8 cellular contexts compared by ENCODE assay signal in genomic region chrX:54530358-54530900, GRCh38. TPM values are rescaled to one million over a fixed set of nuclear protein-coding genes. Genes with fewer than 3 reads are reported as not detected.
DNase-seq lines count a peak whose midpoint lies in the region; ATAC-seq and TF ChIP-seq lines count a peak whose summit lies in the region.

No MANE protein-coding gene starts in this region.

- DNase-seq in SJCRH30, result no peak
- DNase-seq in epithelial cell of prostate (ENCODE audit: low read depth, low spot score), result no peak
- no peak for DNase-seq in NCI-H2029 (lab: John Stamatoyannopoulos, UW)

- H3K27ac ChIP-seq in SJCRH30, result peak overlapping the region; percentile 92
- peak overlapping the region; percentile 72 for H3K27ac ChIP-seq in epithelial cell of prostate
- peak overlapping the region; percentile 34 for H3K27ac ChIP-seq in neural cell (ENCODE audit: low read length)

- ATAC-seq in GM18517 (IDR thresholded peaks at IDR 0.05; ENCODE audit: unreplicated experiment) (peak; percentile 38), HG02763 (IDR thresholded peaks at IDR 0.05; ENCODE audit: unreplicated experiment) (peak; percentile 19), GM18861 (IDR thresholded peaks at IDR 0.05; ENCODE audit: unreplicated experiment) (no peak), GM18867 (IDR thresholded peaks at IDR 0.05; ENCODE audit: unreplicated experiment) (no peak)

- no peaks in the 10 kb centered on the region for H3K9me2 ChIP-seq in neural cell (ENCODE audit: insufficient read depth, low read length)

- H3K79me2 ChIP-seq in neural cell (replicated peaks; ENCODE audit: insufficient read depth, low read length), result no peaks in the 10 kb centered on the region

- no peak overlapping the region for H2AFZ ChIP-seq in neural cell (ENCODE audit: low read depth, low read length)

- H3K9me3 ChIP-seq in SJCRH30 (replicated peaks), result no peaks in the 10 kb centered on the region
- H3K9me3 ChIP-seq in neural cell (ENCODE audit: low read length), result no peaks in the 10 kb centered on the region

- peak overlapping the region; percentile 39 for H3K4me2 ChIP-seq in neural cell (ENCODE audit: low read length)

- H3K36me3 ChIP-seq in SJCRH30 (no peaks in the 10 kb centered on the region), neural cell (ENCODE audit: insufficient read depth, low read length) (no peaks in the 10 kb centered on the region)

- no peak for TF ChIP-seq CTCF in neural cell (IDR thresholded peaks at IDR 0.05; ENCODE audit: poor library complexity, severe bottlenecking)

- TF ChIP-seq EP300 in neural cell (conservative IDR thresholded peaks at IDR 0.05; ENCODE audit: poor library complexity, severe bottlenecking), result no peak

- H3K27me3 ChIP-seq in SJCRH30, result no peaks in the 10 kb centered on the region
- H3K27me3 ChIP-seq in neural cell (ENCODE audit: insufficient read depth, low read depth, low read length), result no peaks in the 10 kb centered on the region

- H3F3A ChIP-seq in neural cell (ENCODE audit: insufficient read depth, low read length, poor library complexity, severe bottlenecking), result no peaks in the 10 kb centered on the region

- peak overlapping the region; percentile 76 for H3K4me3 ChIP-seq in SJCRH30
- H3K4me3 ChIP-seq in neural cell (ENCODE audit: low read length), result peak overlapping the region; percentile 79

- no peaks in the 10 kb centered on the region for H3K4me1 ChIP-seq in SJCRH30

- peak overlapping the region; percentile 55 for H3K9ac ChIP-seq in neural cell (ENCODE audit: low read length)

- peak; percentile 41 for TF ChIP-seq RAD21 in neural cell (conservative IDR thresholded peaks at IDR 0.05)

- H4K20me1 ChIP-seq in neural cell (ENCODE audit: insufficient read depth), result no peaks in the 10 kb centered on the region

TF ChIP-seq in neural cell, 6 proteins besides CTCF, POLR2A, EP300 and RAD21:
- TF ChIP-seq EZH2 (IDR thresholded peaks at IDR 0.05; ENCODE audit: borderline replicate concordance, insufficient read depth, low read length, poor library complexity, severe bottlenecking) (no peak), TAF1 (IDR thresholded peaks at IDR 0.05; ENCODE audit: low read depth) (no peak), MXI1 (conservative IDR thresholded peaks at IDR 0.05; ENCODE audit: poor library complexity, severe bottlenecking) (peak; percentile 98), REST (IDR thresholded peaks at IDR 0.05; ENCODE audit: borderline replicate concordance) (no peak), POLR2AphosphoS5 (IDR thresholded peaks at IDR 0.05) (no peak), SMC3 (conservative IDR thresholded peaks at IDR 0.05; ENCODE audit: poor library complexity) (peak; percentile 38)
TF ChIP-seq in neural cell: peak in this region for 2.

RNA-seq across cellular contexts. Expression of gene GNL3L, which starts 0.4 kb away (rescaled TPM):
- 36.9 and 37.0 TPM in 2 replicates for total RNA-seq in SJCRH30 (2014; rRNA removed; shearing (Covaris generic))
- polyA plus RNA-seq in neural cell, result 6.6 and 7.1 TPM in 2 replicates
- 21.4 and 21.5 TPM in 2 replicates for polyA minus RNA-seq in neural cell

RNA-seq across cellular contexts. Expression of gene FGD1, which starts 34.4 kb away (rescaled TPM):
- total RNA-seq in SJCRH30 (2014; rRNA removed; shearing (Covaris generic)), result 4.5 and 4.7 TPM in 2 replicates
- polyA plus RNA-seq in neural cell, result 9.8 and 13.6 TPM in 2 replicates
- polyA minus RNA-seq in neural cell, result 14.6 and 15.7 TPM in 2 replicates

Comparison
In these comparisons a context has a peak if more than half of its experiments do, and no peak if none do; other contexts are left out.
1. ATAC-seq: peak in GM18517 (single experiment) and HG02763 (single experiment); none in GM18861 (single experiment) and GM18867 (single experiment).
2. H3K27ac ChIP-seq: peak in every context shown above with its lines; median percentile 92 in SJCRH30; 72 in epithelial cell of prostate; 34 in neural cell.